ENCODE assay signal across 10 cellular contexts in the genomic region with DNA sequence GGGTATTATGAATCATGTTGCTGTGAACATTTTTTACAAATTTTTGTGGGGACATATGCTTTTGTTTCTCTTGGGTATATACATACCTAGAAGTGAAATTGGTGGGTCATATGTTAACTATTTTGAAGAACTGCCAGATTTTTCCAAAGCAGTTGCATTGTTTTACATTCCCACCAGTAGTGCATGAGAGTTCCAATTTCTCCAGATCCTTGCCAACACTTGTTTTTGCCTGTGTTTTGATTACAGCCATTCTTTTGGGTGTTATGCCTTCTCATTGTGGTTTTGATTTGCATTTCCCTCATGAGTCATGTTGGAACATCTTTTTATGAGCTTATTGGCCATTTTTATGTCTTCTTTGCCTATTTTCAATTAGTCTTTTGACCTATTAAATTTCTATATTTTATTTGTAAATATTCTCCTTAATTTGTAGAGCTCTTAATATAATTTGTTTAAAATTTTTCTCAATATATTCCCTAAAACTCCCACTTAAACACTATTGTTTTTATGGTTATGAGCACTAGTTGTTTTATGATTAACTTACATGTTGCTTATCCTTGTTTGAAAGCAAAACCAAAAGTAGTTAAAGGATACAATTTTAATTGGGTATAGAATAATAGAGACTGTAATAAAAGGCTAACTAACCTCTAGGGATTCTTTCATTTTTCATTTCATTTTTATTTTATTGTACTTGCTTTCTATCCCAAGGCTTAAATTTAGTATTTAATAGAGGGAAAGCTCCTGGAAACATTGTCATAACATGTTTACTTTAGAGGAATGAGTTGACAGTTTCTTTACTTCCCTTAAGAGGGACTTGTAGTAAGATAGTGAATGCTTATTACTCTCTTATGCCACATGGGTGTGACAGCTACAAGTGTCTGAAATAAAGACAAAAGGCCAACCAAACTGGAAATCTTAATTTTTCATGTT. TPM values are rescaled to one million over a fixed set of nuclear protein-coding genes. Genes with fewer than 3 reads are reported as not detected.
DNase-seq lines count a peak whose midpoint lies in the region; ATAC-seq and TF ChIP-seq lines count a peak whose summit lies in the region.
"Had no signal": no experiment of that assay in that cellular context is flagged by ENCODE, and none has a peak within 500 bp of the region (broad histone marks: within the 10 kb centered on the region; RNA-seq: fewer than 3 reads in every experiment).

No MANE protein-coding gene starts in this region.

- H3K27ac Mint-ChIP-seq in activated CD8-positive, alpha-beta T cell treated with anti-CD3 and anti-CD28 coated beads for 36 hours = peak overlapping the region; percentile 87

- TF ChIP-seq CTCF in AG10803 (conservative IDR thresholded peaks at IDR 0.05; ENCODE audit: low read length) = peak; percentile 39
- TF ChIP-seq CTCF in activated CD8-positive, alpha-beta T cell treated with anti-CD3 and anti-CD28 coated beads for 36 hours (IDR thresholded peaks at IDR 0.05) = no peak

- peak; percentile 99 for DNase-seq in AG10803 (ENCODE audit: low read depth)
- peak; percentile 93 for DNase-seq in HS-27A (ENCODE audit: low read depth)
- DNase-seq in activated CD8-positive, alpha-beta T cell treated with anti-CD3 and anti-CD28 coated beads for 36 hours = no peak
- peak; percentile 46 for DNase-seq in kidney glomerular epithelial cell (lab: John Stamatoyannopoulos, UW)
- DNase-seq in effector CD8-positive, alpha-beta T cell (lab: John Stamatoyannopoulos, UW) = no peak
- DNase-seq in NCI-H1092 treated with DMSO at 0.1 percent for 48 hours (lab: John Stamatoyannopoulos, UW) = no peak
- no peak for DNase-seq in NCI-H2107 (lab: John Stamatoyannopoulos, UW)
- DNase-seq: WERI-Rb-1 had no signal

- POLR2A ChIA-PET in activated CD8-positive, alpha-beta T cell treated with anti-CD3 and anti-CD28 coated beads for 36 hours (lab: Charles Lee) = interaction anchor here (1.1 kb wide), 1 partner anchor 36 kb away, joined by 3 read pairs; no protein-coding TSS in a partner anchor

- peaks cover 41% of the 10 kb centered on the region for H3K4me1 Mint-ChIP-seq in activated CD8-positive, alpha-beta T cell treated with anti-CD3 and anti-CD28 coated beads for 36 hours (ENCODE audit: low read depth)

- peaks cover 39% of the 10 kb centered on the region for H3K36me3 Mint-ChIP-seq in activated CD8-positive, alpha-beta T cell treated with anti-CD3 and anti-CD28 coated beads for 36 hours (ENCODE audit: low read depth)

- H3K4me3 ChIP-seq in AG10803 (ENCODE audit: low read length) = no peak overlapping the region
- H3K4me3 ChIP-seq: prostate gland had no signal

- H3K27me3 Mint-ChIP-seq in activated CD8-positive, alpha-beta T cell treated with anti-CD3 and anti-CD28 coated beads for 36 hours = no peaks in the 10 kb centered on the region

- no peaks in the 10 kb centered on the region for H3K9me3 Mint-ChIP-seq in activated CD8-positive, alpha-beta T cell treated with anti-CD3 and anti-CD28 coated beads for 36 hours

- peak overlapping the region; percentile 42 for H3K4me3 Mint-ChIP-seq in activated CD8-positive, alpha-beta T cell treated with anti-CD3 and anti-CD28 coated beads for 36 hours

- ATAC-seq in activated CD8-positive, alpha-beta T cell treated with anti-CD3 and anti-CD28 coated beads for 36 hours = peak; percentile 62
- ATAC-seq in HG02840 (IDR thresholded peaks at IDR 0.05; ENCODE audit: low FRiP score, unreplicated experiment) = no peak

- intact Hi-C loops in activated CD8-positive, alpha-beta T cell treated with anti-CD3 and anti-CD28 coated beads for 36 hours (cut with micrococcal nuclease) = no loop called here

- CTCF ChIA-PET in activated CD8-positive, alpha-beta T cell treated with anti-CD3 and anti-CD28 coated beads for 36 hours (lab: Charles Lee) = interaction anchor here (0.6 to 1.2 kb wide), 6 partner anchors 9 to 308 kb away, joined by 3 to 4 read pairs (median 3); no protein-coding TSS in a partner anchor

RNA-seq across cellular contexts. Expression of gene UBR2, which starts 5.5 kb away (rescaled TPM):
- total RNA-seq in activated CD8-positive, alpha-beta T cell treated with anti-CD3 and anti-CD28 coated beads for 36 hours = 10 to 100 TPM; 24.5 to 25.8 TPM

Comparison
In these comparisons a context has a peak if more than half of its experiments do, and no peak if none do; other contexts are left out.
1. DNase-seq: peak in AG10803 (single experiment), HS-27A (single experiment) and kidney glomerular epithelial cell (single experiment); none in activated CD8-positive, alpha-beta T cell treated with anti-CD3 and anti-CD28 coated beads for 36 hours (single experiment), effector CD8-positive, alpha-beta T cell (single experiment), NCI-H1092 treated with DMSO at 0.1 percent for 48 hours (single experiment) and NCI-H2107 (single experiment).